15 cellular contexts compared by ENCODE assay signal in the genomic region with DNA sequence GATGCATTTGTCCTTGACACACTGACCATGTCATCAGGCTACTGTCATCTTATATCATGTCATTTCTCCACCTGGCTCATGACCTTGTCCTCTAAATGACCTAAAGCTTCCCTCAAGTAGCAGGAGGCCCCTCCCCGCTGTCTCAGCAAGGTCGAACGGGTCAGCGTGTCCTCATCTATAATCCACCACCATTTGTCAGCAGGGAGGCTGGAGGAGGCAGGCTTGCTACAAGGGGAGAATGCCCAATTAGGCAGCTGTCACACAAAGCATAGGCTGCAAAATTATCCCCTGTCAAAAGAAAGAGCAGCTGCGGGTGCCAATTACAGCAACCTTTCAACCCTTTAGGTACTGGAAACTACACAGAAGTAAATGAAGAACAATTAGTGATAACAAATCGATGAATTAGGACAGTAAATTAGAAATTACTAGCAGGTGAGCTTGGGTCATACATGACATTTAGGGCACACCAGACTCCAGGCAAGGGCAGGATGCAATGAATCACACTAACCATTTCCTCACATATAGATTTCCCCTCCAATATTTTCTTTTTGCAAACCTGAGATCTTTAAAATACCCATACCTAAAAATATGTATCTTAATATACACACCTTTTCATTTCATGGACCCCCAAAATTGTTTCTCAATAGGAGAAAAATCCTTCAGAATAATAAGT.
DNase-seq lines count a peak whose midpoint lies in the region; ATAC-seq and TF ChIP-seq lines count a peak whose summit lies in the region.
"Had no signal": no experiment of that assay in that cellular context is flagged by ENCODE, and none has a peak within 500 bp of the region (broad histone marks: within the 10 kb centered on the region; RNA-seq: fewer than 3 reads in every experiment).

No MANE protein-coding gene starts in this region.

- no peaks in the 10 kb centered on the region for H3K27me3 ChIP-seq in mesendoderm (ENCODE audit: insufficient read depth, low read length, poor library complexity)
- no peaks in the 10 kb centered on the region for H3K27me3 ChIP-seq in H9 (ENCODE audit: insufficient read depth, low read length)
- H3K27me3 ChIP-seq: pancreas had no signal

- peaks cover 29% of the 10 kb centered on the region for H3K4me1 Mint-ChIP-seq in T-helper 17 cell
- H3K4me1 Mint-ChIP-seq in H9 = peaks cover 41 to 45% of the 10 kb centered on the region in 2 experiments
- H3K4me1 Mint-ChIP-seq in MCF 10A (ENCODE audit: insufficient read depth, unreplicated experiment) = peaks cover 14% of the 10 kb centered on the region

- no peak overlapping the region for H2BK15ac ChIP-seq in mesendoderm (replicated peaks; ENCODE audit: low read depth)
- H2BK15ac ChIP-seq in H9 (ENCODE audit: low read depth, low read length) = no peak overlapping the region

- no CpG with 5 or more reads among the region's 6 CpGs for WGBS in mesendoderm (ENCODE audit: extremely low coverage, insufficient coverage, low lambda C conversion rate)
- no CpG with 5 or more reads among the region's 6 CpGs for WGBS in H9 (ENCODE audit: extremely low coverage, insufficient read length, low lambda C conversion rate)

- CTCF ChIA-PET in MCF 10A (lab: Yijun Ruan, JAX) = interaction anchor here (1.2 kb wide), 1 partner anchor 9 kb away, joined by 3 read pairs; no protein-coding TSS in a partner anchor

- H3K9me3 ChIP-seq in T-helper 17 cell (ENCODE audit: control insufficient read depth, low read length, poor library complexity, severe bottlenecking) (no peaks in the 10 kb centered on the region), H9 (ENCODE audit: control insufficient read depth, low read depth, low read length) (no peaks in the 10 kb centered on the region)
- H3K9me3 ChIP-seq: pancreas had no signal

- H2AK5ac ChIP-seq in mesendoderm (ENCODE audit: low read length) = no peak overlapping the region
- no peak overlapping the region for H2AK5ac ChIP-seq in H9 (ENCODE audit: insufficient read length, low read length)

- H3K14ac ChIP-seq in H9 (ENCODE audit: insufficient read depth, low read length) = no peak overlapping the region

- TF ChIP-seq CTCF in H9 (conservative IDR thresholded peaks at IDR 0.05) = no peak
- TF ChIP-seq CTCF in MCF 10A (IDR thresholded peaks at IDR 0.05; ENCODE audit: unreplicated experiment) = no peak

- H2BK20ac ChIP-seq in H9 (ENCODE audit: low read depth, low read length, poor library complexity, severe bottlenecking) = no peak overlapping the region

- H3K4me1 ChIP-seq in mesendoderm (ENCODE audit: control insufficient read depth, low read depth, low read length) = peaks cover 3% of the 10 kb centered on the region
- H3K4me1 ChIP-seq in H9 (ENCODE audit: insufficient read depth, low read length) = peaks cover 7% of the 10 kb centered on the region; the same call in 1 of the 2 replicates

- H4K5ac ChIP-seq in mesendoderm (ENCODE audit: low read length) (no peak overlapping the region), H9 (ENCODE audit: insufficient read length, low read depth, low read length) (no peak overlapping the region)

- no peak overlapping the region for H2AFZ ChIP-seq in H9 (ENCODE audit: low read length)

- intact Hi-C loops in MCF 10A (cut with micrococcal nuclease) = no loop called here

- POLR2A ChIA-PET in MCF 10A (lab: Yijun Ruan, JAX) = no interaction called here

- ATAC-seq in T-helper 17 cell = no peak
- ATAC-seq in GM21360 (IDR thresholded peaks at IDR 0.05; ENCODE audit: unreplicated experiment) = no peak
- ATAC-seq: pancreas had no signal

- no peak overlapping the region for H2BK12ac ChIP-seq in H9 (ENCODE audit: insufficient read length, low read depth, low read length)

- H3K4me3 Mint-ChIP-seq in T-helper 17 cell (no peak overlapping the region), H9 (no peak overlapping the region; a peak in 1 of 5 replicates), MCF 10A (ENCODE audit: unreplicated experiment) (no peak overlapping the region)

- no peaks in the 10 kb centered on the region for H3K27me3 Mint-ChIP-seq in T-helper 17 cell
- peaks cover 76% of the 10 kb centered on the region for H3K27me3 Mint-ChIP-seq in H9 (ENCODE audit: low read depth)
- no peaks in the 10 kb centered on the region for H3K27me3 Mint-ChIP-seq in MCF 10A (ENCODE audit: insufficient read depth, unreplicated experiment)

- no peaks in the 10 kb centered on the region for H4K20me1 ChIP-seq in H9 (ENCODE audit: control insufficient read depth, insufficient read depth, insufficient read length)

- no peaks in the 10 kb centered on the region for H3K36me3 ChIP-seq in mesendoderm (ENCODE audit: control insufficient read depth, insufficient read depth, low read length)
- H3K36me3 ChIP-seq: pancreas had no signal

- H3K4ac ChIP-seq in mesendoderm (ENCODE audit: low read depth, low read length) = no peak overlapping the region
- no peak overlapping the region for H3K4ac ChIP-seq in H9 (ENCODE audit: low read depth, low read length)

- H3K79me1 ChIP-seq in mesendoderm (ENCODE audit: low read length) (peaks cover 5% of the 10 kb centered on the region), H9 (ENCODE audit: insufficient read depth, low read depth, low read length, poor library complexity, severe bottlenecking) (no peaks in the 10 kb centered on the region)

- H3K23ac ChIP-seq in mesendoderm (ENCODE audit: low read length) (no peak overlapping the region), H9 (ENCODE audit: insufficient read length, low read depth, low read length) (no peak overlapping the region)

- no peaks in the 10 kb centered on the region for H3K23me2 ChIP-seq in H9 (ENCODE audit: insufficient read length, low read depth, low read length, poor library complexity, severe bottlenecking)

- BruUV-seq in MCF 10A (replicated peaks; lab: Mats Ljungman, UMichigan) = no TSS peak

- H3K9ac ChIP-seq in mesendoderm (ENCODE audit: low read length) = no peak overlapping the region
- no peak overlapping the region for H3K9ac ChIP-seq in H9 (ENCODE audit: extremely low read depth, insufficient read length, low read length)

- peaks cover 6% of the 10 kb centered on the region for H3K79me2 ChIP-seq in mesendoderm (ENCODE audit: control insufficient read depth, insufficient read depth, low read length)
- H3K79me2 ChIP-seq in H9 (ENCODE audit: insufficient read depth, low read length) = no peaks in the 10 kb centered on the region

- no peak overlapping the region for H3T11ph ChIP-seq in H9 (ENCODE audit: low read length)

- H4K8ac ChIP-seq in mesendoderm (ENCODE audit: low read depth, low read length) (no peak overlapping the region), H9 (replicated peaks; ENCODE audit: insufficient read length, low read depth, low read length) (no peak overlapping the region)

- no peak overlapping the region for H3K18ac ChIP-seq in mesendoderm (ENCODE audit: low read length)
- no peak overlapping the region for H3K18ac ChIP-seq in H9 (ENCODE audit: insufficient read length, low read depth, low read length)

- H4K91ac ChIP-seq in H9 (ENCODE audit: insufficient read length, low read depth, low read length) = no peak overlapping the region

- H3K9me3 Mint-ChIP-seq in H9 = no peaks in the 10 kb centered on the region
- peaks cover 7% of the 10 kb centered on the region for H3K9me3 Mint-ChIP-seq in MCF 10A (ENCODE audit: unreplicated experiment)

- H3K36me3 Mint-ChIP-seq in T-helper 17 cell (ENCODE audit: low read depth) (peaks cover 4% of the 10 kb centered on the region), H9 (ENCODE audit: insufficient read depth in 1 of 3, low read depth in 3 of 3) (no peaks in the 10 kb centered on the region; a peak in 1 of 7 replicates), MCF 10A (ENCODE audit: insufficient read depth, unreplicated experiment) (peaks cover 8% of the 10 kb centered on the region)

- H3K4me3 ChIP-seq in mesendoderm (ENCODE audit: low read length) = no peak overlapping the region
- H3K4me3 ChIP-seq: lung, pancreas had no signal

- H2BK5ac ChIP-seq in mesendoderm (ENCODE audit: low read length) = no peak overlapping the region
- no peak overlapping the region for H2BK5ac ChIP-seq in H9 (ENCODE audit: insufficient read length, low read length)

- H3K56ac ChIP-seq in mesendoderm (ENCODE audit: low read length) (no peak overlapping the region), H9 (ENCODE audit: insufficient read length, low read depth, low read length) (no peak overlapping the region)

- DNase-seq in D341Med (ENCODE audit: low spot score) = peak; percentile 61
- DNase-seq in NCI-H1092 treated with DMSO at 0.1 percent for 48 hours (lab: John Stamatoyannopoulos, UW) = peak; percentile 82
- no peak for DNase-seq in T-helper 17 cell
- DNase-seq in mesendoderm = peak; percentile 52
- DNase-seq in H9 = no peak
- no peak for DNase-seq in MCF 10A (ENCODE audit: unreplicated experiment)
- no peak for DNase-seq in T-helper 2 cell
- DNase-seq: activated CD4-positive, CD25-positive, alpha-beta regulatory T cell treated with anti-CD3 and anti-CD28 coated beads, Interleukin-2, amount 50 U/mL, for 72 hours; DMS53; GOT3; NCI-H2029; pancreas had no signal

- no peak overlapping the region for H3K4me2 ChIP-seq in mesendoderm (ENCODE audit: low read length)
- H3K4me2 ChIP-seq in H9 (ENCODE audit: insufficient read depth, insufficient read length, low read length) = no peak overlapping the region

- H3K27ac ChIP-seq in mesendoderm (ENCODE audit: low read depth, low read length) (no peak overlapping the region), H9 (ENCODE audit: insufficient read length, low read depth, low read length) (no peak overlapping the region)
- H3K27ac ChIP-seq: epithelial cell of prostate, pancreas had no signal

- H2BK120ac ChIP-seq in mesendoderm (ENCODE audit: low read depth, low read length) (no peak overlapping the region), H9 (ENCODE audit: low read depth, low read length, poor library complexity, severe bottlenecking) (no peak overlapping the region)

- H3K27ac Mint-ChIP-seq in T-helper 17 cell = peak overlapping the region; percentile 82
- H3K27ac Mint-ChIP-seq in H9 = no peak overlapping the region
- H3K27ac Mint-ChIP-seq in MCF 10A (ENCODE audit: low read depth, unreplicated experiment) = no peak overlapping the region

Comparison
In these comparisons a context has a peak if more than half of its experiments do, and no peak if none do; other contexts are left out.
1. DNase-seq: peak in D341Med (single experiment), NCI-H1092 treated with DMSO at 0.1 percent for 48 hours (single experiment) and mesendoderm (single experiment); none in T-helper 17 cell (0 of 3), H9 (single experiment), MCF 10A (single experiment) and T-helper 2 cell (0 of 5).